ENCODE assay signal across 16 cellular contexts in the genomic region with DNA sequence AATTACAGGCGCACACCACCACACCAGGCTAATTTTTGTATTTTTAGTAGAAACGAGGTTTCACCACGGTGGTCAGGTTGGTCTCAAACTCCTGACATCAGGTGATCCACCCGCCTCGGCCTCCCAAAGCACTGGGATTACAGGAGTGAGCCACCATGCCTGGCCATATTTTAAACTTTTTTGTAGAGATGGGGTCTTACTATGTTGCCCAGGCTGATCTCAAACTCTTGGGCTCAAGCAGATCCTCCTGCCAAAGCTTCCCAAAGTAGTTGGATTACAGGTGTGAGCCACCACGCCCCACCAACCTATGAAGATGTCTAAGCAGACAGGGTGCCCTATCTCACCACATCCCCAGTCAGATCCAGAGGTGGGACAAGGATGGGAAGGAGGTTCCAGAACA. TPM values are rescaled to one million over a fixed set of nuclear protein-coding genes. Genes with fewer than 3 reads are reported as not detected.
"Had no signal": no experiment of that assay in that cellular context is flagged by ENCODE, and none has a peak within 500 bp of the region (broad histone marks: within the 10 kb centered on the region; RNA-seq: fewer than 3 reads in every experiment).

No MANE protein-coding gene starts in this region.

RNA-seq across cellular contexts. Expression of a gene that starts 2.5 kb away (rescaled TPM):
- total RNA-seq: mononuclear cell, natural killer cell had no signal

RNA-seq across cellular contexts. Expression of a gene that starts 30.1 kb away (rescaled TPM):
- total RNA-seq: chondrocyte, colonic mucosa, esophagus squamous epithelium, heart right ventricle, kidney epithelial cell, left colon, left ventricle myocardium inferior, mononuclear cell, natural killer cell, neural crest cell, omental fat pad, psoas muscle, renal cortical epithelial cell, right cardiac atrium, temporal lobe, thyroid gland had no signal
- polyA plus RNA-seq: heart right ventricle, psoas muscle, right cardiac atrium had no signal

RNA-seq across cellular contexts. Expression of a gene that starts 34.0 kb away (rescaled TPM):
- total RNA-seq: chondrocyte, kidney epithelial cell, left ventricle myocardium inferior, mononuclear cell, natural killer cell, neural crest cell, renal cortical epithelial cell, right cardiac atrium had no signal
- polyA plus RNA-seq: psoas muscle had no signal
